12 cellular contexts compared by ENCODE assay signal in the genomic region with DNA sequence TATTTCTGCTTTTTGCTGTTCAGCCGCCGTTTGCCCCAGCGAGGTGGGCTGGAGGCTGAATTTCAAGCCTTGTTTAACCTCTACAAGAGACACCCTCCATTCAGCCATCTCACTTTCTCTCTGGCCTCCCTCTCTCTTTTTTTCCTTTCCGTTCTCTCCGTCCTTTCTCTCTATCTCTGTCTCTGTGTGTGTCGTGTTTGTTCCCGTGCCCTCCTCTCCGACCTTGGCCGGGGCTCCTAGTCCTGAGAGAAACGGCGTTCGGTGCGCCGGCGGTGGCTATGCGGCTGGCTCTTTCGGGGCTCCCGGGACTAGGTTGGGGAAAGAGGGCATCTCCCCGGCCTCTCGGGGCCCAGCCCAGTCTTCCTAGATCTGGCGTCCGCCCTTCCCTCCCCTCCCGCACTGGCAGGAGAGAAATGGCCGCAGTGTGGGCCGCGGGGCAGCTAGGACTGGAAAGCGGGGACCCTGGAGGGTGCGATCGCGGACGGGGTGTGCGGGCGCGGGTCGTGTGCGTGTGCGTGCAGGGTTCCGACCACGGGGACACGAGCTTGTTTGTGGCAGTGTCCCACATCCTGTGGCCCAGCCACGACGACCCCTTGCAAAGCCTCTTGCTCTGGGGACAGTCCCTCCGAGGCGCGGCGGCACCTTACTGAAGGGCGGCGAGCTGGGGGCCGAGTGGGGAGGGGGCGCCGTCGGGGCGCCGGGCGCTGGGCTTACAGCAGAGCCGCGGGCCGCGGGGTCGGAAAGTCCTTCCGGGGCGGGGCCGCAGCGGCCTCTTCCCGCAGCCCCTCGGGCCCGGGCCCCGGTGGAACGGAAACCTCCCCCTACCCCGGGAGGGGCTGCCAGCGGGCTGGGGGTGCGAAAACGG. TPM values are rescaled to one million over a fixed set of nuclear protein-coding genes. Genes with fewer than 3 reads are reported as not detected.
DNase-seq lines count a peak whose midpoint lies in the region; ATAC-seq and TF ChIP-seq lines count a peak whose summit lies in the region.
"Had no signal": no experiment of that assay in that cellular context is flagged by ENCODE, and none has a peak within 500 bp of the region (broad histone marks: within the 10 kb centered on the region; RNA-seq: fewer than 3 reads in every experiment).

No MANE protein-coding gene starts in this region.

- H3K36me3 Mint-ChIP-seq in CD4-positive, alpha-beta T cell (ENCODE audit: low read depth), result no peaks in the 10 kb centered on the region
- H3K36me3 Mint-ChIP-seq in H9 (ENCODE audit: insufficient read depth in 1 of 3, low read depth in 3 of 3) (peaks cover 0 to 2% (median 0%) of the 10 kb centered on the region in 3 experiments; a peak in 4 of 7 replicates), nephron (ENCODE audit: low read depth) (peaks cover 2% of the 10 kb centered on the region)

- ATAC-seq in CD4-positive, alpha-beta T cell (ENCODE audit: poor library complexity), result no peak

- H3K18ac ChIP-seq in H9 (ENCODE audit: insufficient read length, low read depth, low read length), result no peak overlapping the region

- H4K8ac ChIP-seq in H9 (replicated peaks; ENCODE audit: insufficient read length, low read depth, low read length), result no peak overlapping the region

- H2BK12ac ChIP-seq in H9 (ENCODE audit: insufficient read length, low read depth, low read length), result no peak overlapping the region

- intact Hi-C loops in CD4-positive, alpha-beta T cell (cut with DNase I, micrococcal nuclease), result no loop called here
- intact Hi-C loops in prostate gland (cut with DNase I), result no loop called here

- H3K56ac ChIP-seq in H9 (ENCODE audit: insufficient read length, low read depth, low read length), result no peak overlapping the region

- peaks cover 9% of the 10 kb centered on the region for H3K23me2 ChIP-seq in H9 (ENCODE audit: insufficient read length, low read depth, low read length, poor library complexity, severe bottlenecking)

- H3K9me3 ChIP-seq in CD4-positive, alpha-beta T cell (ENCODE audit: control insufficient read depth, low read length), result no peaks in the 10 kb centered on the region
- H3K9me3 ChIP-seq in H9 (ENCODE audit: control insufficient read depth, low read depth, low read length), result no peaks in the 10 kb centered on the region
- H3K9me3 ChIP-seq in prostate gland, result no peaks in the 10 kb centered on the region
- H3K9me3 ChIP-seq: MG63, Peyer's patch had no signal

- H3K36me3 ChIP-seq in prostate gland, result no peaks in the 10 kb centered on the region
- H3K36me3 ChIP-seq: MG63, Peyer's patch had no signal

- H3K27ac ChIP-seq in CD4-positive, alpha-beta T cell (ENCODE audit: low read depth, low read length), result no peak overlapping the region
- H3K27ac ChIP-seq in H9 (ENCODE audit: insufficient read length, low read depth, low read length), result no peak overlapping the region
- H3K27ac ChIP-seq in cingulate gyrus (ENCODE audit: low read depth, low read length), result peak overlapping the region; percentile 47
- no peak overlapping the region for H3K27ac ChIP-seq in substantia nigra (ENCODE audit: low read depth, low read length, poor library complexity, severe bottlenecking)
- H3K27ac ChIP-seq in prostate gland, result no peak overlapping the region
- H3K27ac ChIP-seq: Peyer's patch had no signal

- H2BK15ac ChIP-seq in H9 (ENCODE audit: low read depth, low read length), result no peak overlapping the region

- H3K14ac ChIP-seq in H9 (ENCODE audit: insufficient read depth, low read length), result no peak overlapping the region

- H2BK5ac ChIP-seq in H9 (ENCODE audit: insufficient read length, low read length), result no peak overlapping the region

- CTCF ChIA-PET in CD4-positive, alpha-beta T cell (lab: Charles Lee), result no interaction called here

- no peak for DNase-seq in CD4-positive, alpha-beta T cell
- DNase-seq in H9, result no peak
- DNase-seq in CD1c-positive myeloid dendritic cell (ENCODE audit: extremely low spot score), result no peak
- DNase-seq in SIG-M5 (lab: John Stamatoyannopoulos, UW), result no peak
- DNase-seq in substantia nigra (lab: John Stamatoyannopoulos, UW), result no peak
- DNase-seq in prostate gland (ENCODE audit: low spot score), result no peak
- DNase-seq: activated CD4-positive, alpha-beta T cell treated with anti-CD3 and anti-CD28 coated beads, Interleukin-2, amount 50 U/mL, for 48 hours; MG63; Peyer's patch had no signal

- H3K79me2 ChIP-seq in H9 (ENCODE audit: insufficient read depth, low read length), result no peaks in the 10 kb centered on the region

- POLR2A ChIA-PET in CD4-positive, alpha-beta T cell (lab: Charles Lee), result no interaction called here

- no peak overlapping the region for H3K4me3 ChIP-seq in prostate gland
- H3K4me3 ChIP-seq: MG63 had no signal

- peaks cover 97% of the 10 kb centered on the region for H3K27me3 ChIP-seq in CD4-positive, alpha-beta T cell (ENCODE audit: control insufficient read depth, insufficient read depth, low read length)
- H3K27me3 ChIP-seq in H9 (ENCODE audit: insufficient read depth, low read length), result peaks cover 80% of the 10 kb centered on the region
- H3K27me3 ChIP-seq in prostate gland (replicated peaks; ENCODE audit: insufficient read depth), result peaks cover 80% of the 10 kb centered on the region
- H3K27me3 ChIP-seq: MG63 had no signal

- H3K4me1 Mint-ChIP-seq in CD4-positive, alpha-beta T cell (ENCODE audit: low read depth), result peaks cover 49% of the 10 kb centered on the region
- H3K4me1 Mint-ChIP-seq in H9 (peaks cover 34 to 63% of the 10 kb centered on the region in 2 experiments), nephron (peaks cover 25% of the 10 kb centered on the region)

- no peak for TF ChIP-seq POLR2A in prostate gland (IDR thresholded peaks at IDR 0.05)

- no peaks in the 10 kb centered on the region for H3K9me3 Mint-ChIP-seq in CD4-positive, alpha-beta T cell
- peaks cover 0 to 2% of the 10 kb centered on the region in 2 experiments; a peak in 2 of 5 replicates for H3K9me3 Mint-ChIP-seq in H9
- H3K9me3 Mint-ChIP-seq in nephron, result peaks cover 4% of the 10 kb centered on the region

- H3K27ac Mint-ChIP-seq in CD4-positive, alpha-beta T cell, result no peak overlapping the region
- no peak overlapping the region for H3K27ac Mint-ChIP-seq in H9
- H3K27ac Mint-ChIP-seq in nephron, result peak overlapping the region in 1 of 3 experiments; percentile 75

- no peak overlapping the region for H2BK20ac ChIP-seq in H9 (ENCODE audit: low read depth, low read length, poor library complexity, severe bottlenecking)

- no peak overlapping the region for H3K4ac ChIP-seq in H9 (ENCODE audit: low read depth, low read length)

- peaks cover 3% of the 10 kb centered on the region for H4K20me1 ChIP-seq in H9 (ENCODE audit: control insufficient read depth, insufficient read depth, insufficient read length)

- H4K5ac ChIP-seq in H9 (ENCODE audit: insufficient read length, low read depth, low read length), result no peak overlapping the region

- no peak overlapping the region for H2AFZ ChIP-seq in H9 (ENCODE audit: low read length)

- no peak overlapping the region for H3T11ph ChIP-seq in H9 (ENCODE audit: low read length)

- peak overlapping the region; percentile 68 for H3K4me2 ChIP-seq in H9 (ENCODE audit: insufficient read depth, insufficient read length, low read length)

- no peaks in the 10 kb centered on the region for H3K79me1 ChIP-seq in H9 (ENCODE audit: insufficient read depth, low read depth, low read length, poor library complexity, severe bottlenecking)

- H3K23ac ChIP-seq in H9 (ENCODE audit: insufficient read length, low read depth, low read length), result no peak overlapping the region

- H3K4me3 Mint-ChIP-seq in CD4-positive, alpha-beta T cell, result peak overlapping the region; percentile 35
- peak overlapping the region; percentile 38 to 77 for H3K4me3 Mint-ChIP-seq in H9
- H3K4me3 Mint-ChIP-seq in nephron, result peak overlapping the region; percentile 61 to 85 (median 75)

- no CpG with 5 or more reads among the region's 73 CpGs for WGBS in H9 (ENCODE audit: extremely low coverage, insufficient read length, low lambda C conversion rate)
- 9% methylated on average over 28 of the region's 73 CpGs for WGBS in prostate gland

- no peak for TF ChIP-seq CTCF in CD4-positive, alpha-beta T cell (IDR thresholded peaks at IDR 0.05)
- TF ChIP-seq CTCF in H9 (conservative IDR thresholded peaks at IDR 0.05), result no peak
- no peak for TF ChIP-seq CTCF in nephron (IDR thresholded peaks at IDR 0.05; ENCODE audit: unreplicated experiment in 3 of 3)
- no peak for TF ChIP-seq CTCF in prostate gland (IDR thresholded peaks at IDR 0.05)

- H2BK120ac ChIP-seq in H9 (ENCODE audit: low read depth, low read length, poor library complexity, severe bottlenecking), result no peak overlapping the region

- peaks cover 80% of the 10 kb centered on the region for H3K27me3 Mint-ChIP-seq in CD4-positive, alpha-beta T cell
- H3K27me3 Mint-ChIP-seq in H9 (ENCODE audit: low read depth) (peaks cover 99% of the 10 kb centered on the region), nephron (ENCODE audit: low read depth) (peaks cover 99% of the 10 kb centered on the region)

- H3K4me1 ChIP-seq in H9 (ENCODE audit: insufficient read depth, low read length) (no peaks in the 10 kb centered on the region), prostate gland (replicated peaks) (peaks cover 4% of the 10 kb centered on the region)

- no peak overlapping the region for H4K91ac ChIP-seq in H9 (ENCODE audit: insufficient read length, low read depth, low read length)

- no peak overlapping the region for H3K9ac ChIP-seq in H9 (ENCODE audit: extremely low read depth, insufficient read length, low read length)

- H2AK5ac ChIP-seq in H9 (ENCODE audit: insufficient read length, low read length), result no peak overlapping the region

RNA-seq across cellular contexts. Expression of a gene that starts 5.7 kb away (rescaled TPM):
- under 1 TPM in 1 of 2 experiments, not detected in 1; 0.14 TPM for total RNA-seq in CD4-positive, alpha-beta T cell
- not detected in 2 replicates for total RNA-seq in H9 (2021)
- total RNA-seq in prostate gland, result under 1 TPM in 1 of 2 donors, not detected in 1; 0.23 TPM
- total RNA-seq: dermis microvascular lymphatic vessel endothelial cell, Peyer's patch had no signal
